Comparison of ENCODE assay signal across 8 cellular contexts in genomic region chr19:47255947-47256687, GRCh38. TPM values are rescaled to one million over a fixed set of nuclear protein-coding genes. Genes with fewer than 3 reads are reported as not detected.
DNase-seq lines count a peak whose midpoint lies in the region; ATAC-seq and TF ChIP-seq lines count a peak whose summit lies in the region.

Gene CCDC9 (plus strand): TSS chr19:47256525. CDS start chr19:47258401, 1,876 bp downstream.

- intact Hi-C loops in T-helper 1 cell treated with Interleukin-12 subunit alpha and Interleukin-12 subunit beta and Interleukin-4 antibody, amounts not matched to agents 30 ng/mL and 1 ng/mL, for 36 hours (cut with micrococcal nuclease): loop anchor here (1.0 to 10.0 kb wide), 5 partner anchors 30 to 1379 kb away; partner anchors contain the start of genes AP2S1, DBP, TMEM160 and ZC3H4
- intact Hi-C loops in sciatic nerve (cut with DNase I): no loop called here

- peak; percentile 93 for TF ChIP-seq POLR2A in GM18505 (IDR thresholded peaks at IDR 0.05; ENCODE audit: borderline replicate concordance, extremely low read depth, insufficient read depth, insufficient read length)

- peaks cover under 1% of the 10 kb centered on the region; the same call in 1 of the 2 replicates for H3K4me1 ChIP-seq in iPS DF 6.9 (ENCODE audit: control insufficient read depth, insufficient read depth, low read length)

- H3K4me3 ChIP-seq in astrocyte of the spinal cord (ENCODE audit: low read depth, low read length) (peak within 1 kb of the TSS; percentile 66), iPS DF 6.9 (ENCODE audit: low read length) (peak within 1 kb of the TSS; percentile 66; the same call in 1 of the 2 replicates)

- no peaks in the 10 kb centered on the region; the same call in 1 of the 2 replicates for H3K27me3 ChIP-seq in iPS DF 6.9 (ENCODE audit: control insufficient read depth, insufficient read depth, low read length)

- no peaks in the 10 kb centered on the region for H3K9me3 ChIP-seq in iPS DF 6.9 (ENCODE audit: control insufficient read depth, insufficient read depth, low read length)

- ATAC-seq in GM18505 (IDR thresholded peaks at IDR 0.05; ENCODE audit: unreplicated experiment) (peak; percentile 40), HG02870 (IDR thresholded peaks at IDR 0.05; ENCODE audit: unreplicated experiment) (peak; percentile 43), sciatic nerve (peak; percentile 66)

- DNase-seq in NCI-H146 treated with DMSO at 0.1 percent for 48 hours (lab: John Stamatoyannopoulos, UW; ENCODE audit: unreplicated experiment) (peak; percentile 98), astrocyte of the spinal cord (ENCODE audit: low read depth, low spot score) (peak; percentile 97), iPS DF 6.9 (ENCODE audit: low read depth, low spot score) (peak; percentile 93), sciatic nerve (ENCODE audit: low spot score) (peak; percentile 99), islet precursor cell (no peak)

- no peak for TF ChIP-seq CTCF in astrocyte of the spinal cord (IDR thresholded peaks at IDR 0.05; ENCODE audit: low read depth, low read length)

- no peak within 1 kb of the TSS for H3K27ac ChIP-seq in iPS DF 6.9 (ENCODE audit: low read length)

- no CpG with 5 or more reads among the region's 56 CpGs for whole genome bisulfite sequencing in iPS DF 6.9 (ENCODE audit: insufficient coverage, insufficient read length)

- H3K36me3 ChIP-seq in iPS DF 6.9 (ENCODE audit: control insufficient read depth, insufficient read depth, low read length): peaks cover 14% of the 10 kb centered on the region

- in situ Hi-C loops in astrocyte of the spinal cord (cut with HindIII; ENCODE audit: low sequenced_read_pairs): no loop called here

RNA-seq across cellular contexts. Expression of gene CCDC9, which starts in this region (rescaled TPM):
- total RNA-seq in T-helper 1 cell treated with Interleukin-12 subunit alpha and Interleukin-12 subunit beta and Interleukin-4 antibody, amounts not matched to agents 30 ng/mL and 1 ng/mL, for 36 hours: 35.4 and 36.9 TPM in 2 replicates
- total RNA-seq in sciatic nerve: 42.4 TPM
